Comparison of ENCODE assay signal across 12 cellular contexts in the genomic region with DNA sequence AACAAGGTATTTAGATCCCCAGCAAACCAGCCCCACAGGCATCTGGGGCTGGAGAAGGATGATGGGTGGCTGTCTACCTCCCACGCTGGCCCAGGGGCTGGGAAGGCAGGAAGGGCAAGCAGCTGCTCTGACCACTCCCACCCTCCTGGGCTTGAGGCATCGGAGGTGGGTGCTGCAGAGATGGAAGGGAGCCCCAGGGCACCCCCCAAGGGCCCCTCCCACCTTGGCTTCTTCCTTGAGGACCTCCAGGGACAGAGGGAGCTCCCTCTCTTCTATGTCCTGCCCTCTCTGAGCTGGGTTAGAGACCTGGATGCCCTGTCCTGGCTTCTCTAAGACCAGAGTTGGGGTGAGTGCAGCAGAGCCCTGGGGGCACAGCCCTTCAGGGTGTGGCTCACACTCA. TPM values are rescaled to one million over a fixed set of nuclear protein-coding genes. Genes with fewer than 3 reads are reported as not detected.
A peak's percentile ranks its signal among the peaks of the same experiment; 100 is the strongest.
DNase-seq lines count a peak whose midpoint lies in the region; ATAC-seq and TF ChIP-seq lines count a peak whose summit lies in the region.
"Had no signal": no experiment of that assay in that cellular context is flagged by ENCODE, and none has a peak within 500 bp of the region (broad histone marks: within the 10 kb centered on the region; RNA-seq: fewer than 3 reads in every experiment).

No MANE protein-coding gene starts in this region.

- no peaks in the 10 kb centered on the region for H3K9me3 Mint-ChIP-seq in activated B cell treated with CpG ODN at 0.5 μM for 24 hours

- peak overlapping the region; percentile 96 for H3K4me3 Mint-ChIP-seq in activated B cell treated with CpG ODN at 0.5 μM for 24 hours

- intact Hi-C loops in left ventricle myocardium superior (cut with micrococcal nuclease) (loop anchor here (5.0 kb wide), 1 partner anchor 44 kb away; no protein-coding TSS in a partner anchor), cardiac septum (cut with DNase I) (loop anchor here (1.0 to 10.0 kb wide), 5 partner anchors 34 to 286 kb away; partner anchors contain the start of genes C1orf232 and ZNF593), activated B cell treated with CpG ODN at 0.5 μM for 24 hours (cut with micrococcal nuclease) (loop anchor here (1.0 to 5.0 kb wide), 8 partner anchors 32 to 216 kb away; partner anchors contain the start of gene ZNF593), right cardiac atrium (cut with DNase I) (loop anchor here (2.0 to 10.0 kb wide), 7 partner anchors 44 to 219 kb away; partner anchors contain the start of genes C1orf232 (in 1 of the 4) and ZNF593 (in 1 of the 4)), aorta (cut with DNase I) (loop anchor here in 1 of 2 donors (1.0 to 5.0 kb wide), 3 partner anchors 46 to 214 kb away; partner anchors contain the start of genes C1orf232 and ZNF593), head of caudate nucleus (cut with DNase I) (loop anchor here (5.0 to 10.0 kb wide), 2 partner anchors 44 to 216 kb away; no protein-coding TSS in a partner anchor)

- no peak for TF ChIP-seq CTCF in activated B cell treated with CpG ODN at 0.5 μM for 24 hours (IDR thresholded peaks at IDR 0.05)
- no peak for TF ChIP-seq CTCF in GM10266 (IDR thresholded peaks at IDR 0.05; ENCODE audit: control insufficient read depth, insufficient read depth, low read depth, missing control alignments)

- H3K4me1 Mint-ChIP-seq in activated B cell treated with CpG ODN at 0.5 μM for 24 hours, result peaks cover 75% of the 10 kb centered on the region

- H3K27me3 Mint-ChIP-seq in activated B cell treated with CpG ODN at 0.5 μM for 24 hours, result no peaks in the 10 kb centered on the region

- POLR2A ChIA-PET in activated B cell treated with CpG ODN at 0.5 μM for 24 hours (lab: Charles Lee), result interaction anchor here (0.6 to 14.1 kb wide), 9 partner anchors 13 to 151 kb away, joined by 4 to 1638 read pairs (median 8); partner anchors contain the start of genes CEP85, SH3BGRL3, UBXN11 and ZNF593

- H3K27me3 ChIP-seq in right cardiac atrium (ENCODE audit: control insufficient read depth, insufficient read depth), result no peaks in the 10 kb centered on the region
- no peaks in the 10 kb centered on the region for H3K27me3 ChIP-seq in aorta (ENCODE audit: control insufficient read depth in 1 of 2, insufficient read depth in 2 of 2, low read length in 1 of 2)
- H3K27me3 ChIP-seq: BE2C, neutrophil, suprapubic skin had no signal

- H3K36me3 Mint-ChIP-seq in activated B cell treated with CpG ODN at 0.5 μM for 24 hours (ENCODE audit: low read depth), result peaks cover 51% of the 10 kb centered on the region

- H3K36me3 ChIP-seq in aorta (ENCODE audit: control insufficient read depth in 1 of 2, insufficient read depth in 2 of 2, low read length in 1 of 2), result no peaks in the 10 kb centered on the region
- H3K36me3 ChIP-seq: BE2C had no signal

- ATAC-seq in left ventricle myocardium superior (peak; percentile 16), activated B cell treated with CpG ODN at 0.5 μM for 24 hours (ENCODE audit: low read depth) (peak; percentile 1), right cardiac atrium (peak; percentile 12 to 21), aorta (ENCODE audit: low FRiP score) (peak; percentile 16)

- peak overlapping the region; percentile 98 for H3K27ac Mint-ChIP-seq in activated B cell treated with CpG ODN at 0.5 μM for 24 hours

- no peak overlapping the region for H3K4me3 ChIP-seq in right cardiac atrium (ENCODE audit: low read length)
- no peak overlapping the region for H3K4me3 ChIP-seq in aorta (ENCODE audit: low read length in 2 of 2)
- H3K4me3 ChIP-seq: suprapubic skin had no signal

- WGBS in right cardiac atrium, result 58% methylated on average over 2 of the region's 2 CpGs
- WGBS in aorta, 2 donors, result 69 to 70% methylated on average over 2 of the region's 2 CpGs

- H3K9me3 ChIP-seq in right cardiac atrium (ENCODE audit: control insufficient read depth, low read length) (no peaks in the 10 kb centered on the region), aorta (ENCODE audit: control insufficient read depth, low read length) (no peaks in the 10 kb centered on the region)
- H3K9me3 ChIP-seq: BE2C, neutrophil, suprapubic skin had no signal

- H3K4me1 ChIP-seq in right cardiac atrium (ENCODE audit: control insufficient read depth, insufficient read depth, low read length) (peaks cover 4% of the 10 kb centered on the region), aorta (ENCODE audit: control insufficient read depth in 1 of 2, insufficient read depth in 2 of 2, low read length in 2 of 2) (no peaks in the 10 kb centered on the region)
- H3K4me1 ChIP-seq: BE2C had no signal

- H3K27ac ChIP-seq in right cardiac atrium (ENCODE audit: low read length), result no peak overlapping the region
- H3K27ac ChIP-seq in aorta (ENCODE audit: low read depth in 1 of 2, low read length in 2 of 2), result no peak overlapping the region
- H3K27ac ChIP-seq: suprapubic skin had no signal

- CTCF ChIA-PET in activated B cell treated with CpG ODN at 0.5 μM for 24 hours (lab: Charles Lee), result interaction anchor here (1.0 to 11.7 kb wide), 16 partner anchors 11 to 178 kb away, joined by 3 to 372 read pairs (median 7); partner anchors contain the start of genes C1orf232, CEP85, SH3BGRL3 and ZNF593

- no peak for DNase-seq in left ventricle myocardium superior
- DNase-seq in cardiac septum (ENCODE audit: low spot score), result no peak
- peak; percentile 25 for DNase-seq in activated B cell treated with CpG ODN at 0.5 μM for 24 hours
- DNase-seq in right cardiac atrium, result peak in 1 of 3 donors; percentile 36
- DNase-seq in aorta, result no peak
- no peak for DNase-seq in head of caudate nucleus
- no peak for DNase-seq in GM10266 (ENCODE audit: extremely low spot score)
- no peak for DNase-seq in anterior cingulate cortex (lab: John Stamatoyannopoulos, UW)

RNA-seq across cellular contexts. Expression of gene CD52, which starts 3.1 kb away (rescaled TPM):
- 6.3 TPM for total RNA-seq in left ventricle myocardium superior
- 4.6 TPM for total RNA-seq in cardiac septum
- total RNA-seq in activated B cell treated with CpG ODN at 0.5 μM for 24 hours, result 449 and 499 TPM in 2 replicates
- 1 to 10 TPM; 1.8 to 5.7 (median 4.1) TPM for total RNA-seq in right cardiac atrium
- 4.5 TPM for polyA plus RNA-seq in right cardiac atrium
- 10 to 100 TPM; 12.0 to 14.7 TPM for total RNA-seq in aorta
- 10 to 100 TPM in 1 of 2 donors, 1 to 10 TPM in 1; 8.3 to 31.4 TPM for polyA plus RNA-seq in aorta
- total RNA-seq: kidney epithelial cell had no signal

RNA-seq across cellular contexts. Expression of gene UBXN11, which starts 14.5 kb away (rescaled TPM):
- 9.7 TPM for total RNA-seq in left ventricle myocardium superior
- total RNA-seq in cardiac septum, result 8.3 TPM
- total RNA-seq in activated B cell treated with CpG ODN at 0.5 μM for 24 hours, result 35.5 and 36.9 TPM in 2 replicates
- total RNA-seq in right cardiac atrium, result 10 to 100 TPM; 13.7 to 18.5 (median 16.0) TPM
- polyA plus RNA-seq in right cardiac atrium, result 13.3 TPM
- total RNA-seq in aorta, result 10 to 100 TPM; 14.6 to 33.9 TPM
- 10 to 100 TPM; 11.6 to 46.8 TPM for polyA plus RNA-seq in aorta

RNA-seq across cellular contexts. Expression of gene CRYBG2, which starts 33.0 kb away (rescaled TPM):
- total RNA-seq in left ventricle myocardium superior, result not detected
- total RNA-seq in cardiac septum, result not detected
- 0.27 and 0.86 TPM in 2 replicates for total RNA-seq in activated B cell treated with CpG ODN at 0.5 μM for 24 hours
- total RNA-seq in right cardiac atrium, result not detected
- not detected for polyA plus RNA-seq in right cardiac atrium
- under 1 TPM in 1 of 2 donors, not detected in 1; 0.27 TPM for total RNA-seq in aorta
- polyA plus RNA-seq in aorta, result 1 to 10 TPM in 1 of 2 donors, under 1 TPM in 1; 0.05 to 6.4 TPM

RNA-seq across cellular contexts. Expression of gene SH3BGRL3, which starts 41.0 kb away (rescaled TPM):
- total RNA-seq in left ventricle myocardium superior (34.7 TPM), cardiac septum (55.0 TPM), activated B cell treated with CpG ODN at 0.5 μM for 24 hours (265 and 285 TPM in 2 replicates), right cardiac atrium (10 to 100 TPM; 28.9 to 71.3 (median 51.1) TPM), aorta (100 to 1,000 TPM; 160 to 252 TPM)
- polyA plus RNA-seq in right cardiac atrium (41.9 TPM), aorta (100 to 1,000 TPM; 219 to 232 TPM)

RNA-seq across cellular contexts. Expression of gene ZNF683, which starts 51.7 kb away (rescaled TPM):
- not detected for total RNA-seq in left ventricle myocardium superior
- total RNA-seq in cardiac septum, result not detected
- total RNA-seq in activated B cell treated with CpG ODN at 0.5 μM for 24 hours, result not detected in 2 replicates
- total RNA-seq in right cardiac atrium, result under 1 TPM in 1 of 4 donors, not detected in 3; 0.23 TPM
- not detected for polyA plus RNA-seq in right cardiac atrium
- under 1 TPM; 0.24 to 0.65 TPM for total RNA-seq in aorta
- under 1 TPM in 1 of 2 donors, not detected in 1; 0.87 TPM for polyA plus RNA-seq in aorta
- total RNA-seq: kidney epithelial cell, suprapubic skin had no signal

Comparison
In these comparisons a context has a peak if more than half of its experiments do, and no peak if none do; other contexts are left out.
1. RNA of gene CD52, which starts 3.1 kb away (total RNA-seq): 449 to 499 TPM in activated B cell treated with CpG ODN at 0.5 μM for 24 hours; 12.0 to 14.7 TPM in aorta, 6.3 TPM in left ventricle myocardium superior (single experiment), 1.8 to 5.7 TPM in right cardiac atrium and 4.6 TPM in cardiac septum (single experiment); every median in the first group is over 10 times any median in the second.
2. Peak in every context shown above with its lines, with median percentiles within 50 percentile points of each other: ATAC-seq.